In the genomic region with DNA sequence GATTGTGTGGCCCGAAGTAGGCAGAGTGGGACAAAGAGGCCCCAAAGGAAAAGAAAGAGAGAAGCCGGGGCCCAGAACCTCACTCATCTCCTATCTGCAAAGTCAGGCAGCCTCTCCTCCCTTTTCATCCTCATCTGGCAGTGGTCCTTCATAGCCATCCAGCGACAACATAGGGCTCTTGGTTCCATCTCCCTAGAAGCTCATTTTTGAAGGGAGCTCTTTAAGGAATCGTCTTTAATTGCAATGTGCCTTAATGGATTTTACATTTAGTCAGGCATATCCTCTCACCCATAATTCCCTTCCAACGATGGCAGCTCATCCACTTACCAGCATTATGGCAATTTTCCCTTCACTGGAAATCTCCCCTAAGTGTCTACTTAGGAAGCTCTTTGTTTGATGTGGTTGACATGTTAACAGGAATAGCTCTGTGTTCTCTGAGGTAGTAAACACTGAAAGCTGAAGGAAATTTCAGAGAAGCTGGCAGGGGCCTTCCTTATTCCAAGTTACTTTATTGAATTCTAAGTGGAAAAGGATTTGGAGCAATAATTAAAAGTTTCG, we compare ENCODE assay signal across 15 cellular contexts.
A peak's percentile ranks its signal among the peaks of the same experiment; 100 is the strongest.
DNase-seq lines count a peak whose midpoint lies in the region; ATAC-seq and TF ChIP-seq lines count a peak whose summit lies in the region.
"Had no signal": no experiment of that assay in that cellular context is flagged by ENCODE, and none has a peak within 500 bp of the region (broad histone marks: within the 10 kb centered on the region; RNA-seq: fewer than 3 reads in every experiment).

No MANE protein-coding gene starts in this region.

- no peak overlapping the region for H3K4me3 ChIP-seq in GM23338

- no peaks in the 10 kb centered on the region for H3K9me3 Mint-ChIP-seq in GM23338
- peaks cover 8% of the 10 kb centered on the region for H3K9me3 Mint-ChIP-seq in natural killer cell treated with Interleukin-12 subunit alpha and Interleukin-12 subunit beta and Interleukin-15 and Interleukin-18, amount 100 ng/mL, for 72 hours
- H3K9me3 Mint-ChIP-seq: CD8-positive, alpha-beta T cell; H9 had no signal

- H3K27me3 Mint-ChIP-seq in GM23338 (ENCODE audit: insufficient read depth, low read depth, poor library complexity) = peaks cover 5% of the 10 kb centered on the region
- no peaks in the 10 kb centered on the region for H3K27me3 Mint-ChIP-seq in natural killer cell treated with Interleukin-12 subunit alpha and Interleukin-12 subunit beta and Interleukin-15 and Interleukin-18, amount 100 ng/mL, for 72 hours

- no peak overlapping the region for H3K4me2 ChIP-seq in GM23338

- DNase-seq in DMS53 (lab: John Stamatoyannopoulos, UW) (peak; percentile 15), DMS53 treated with DMSO at 0.1 percent for 48 hours (lab: John Stamatoyannopoulos, UW; ENCODE audit: unreplicated experiment) (no peak), GM23338 (ENCODE audit: low spot score) (no peak), NCI-H187 treated with DMSO at 0.1 percent for 48 hours (lab: John Stamatoyannopoulos, UW) (peak; percentile 86), SW480 (ENCODE audit: low spot score) (peak; percentile 16), GM03348 (ENCODE audit: low spot score) (no peak)
- no peak for DNase-seq in stimulated activated naive CD8-positive, alpha-beta T cell treated with anti-CD3 and anti-CD28 coated beads, Interleukin-15, Interleukin-2, amounts not matched to agents 100 U/mL and 50 U/mL, for 24 hours
- no peak for DNase-seq in natural killer cell treated with Interleukin-12 subunit alpha and Interleukin-12 subunit beta and Interleukin-15 and Interleukin-18, amount 100 ng/mL, for 72 hours (ENCODE audit: low spot score)
- DNase-seq: CD8-positive, alpha-beta T cell; COR-L47; DMS79; GOT3; H9 had no signal

- peaks cover 6% of the 10 kb centered on the region for H3K4me1 Mint-ChIP-seq in GM23338
- no peaks in the 10 kb centered on the region for H3K4me1 Mint-ChIP-seq in natural killer cell treated with Interleukin-12 subunit alpha and Interleukin-12 subunit beta and Interleukin-15 and Interleukin-18, amount 100 ng/mL, for 72 hours (ENCODE audit: low read depth in 2 of 2)

- H4K20me1 ChIP-seq in GM23338 (replicated peaks; ENCODE audit: insufficient read depth) = no peaks in the 10 kb centered on the region

- no peaks in the 10 kb centered on the region for H3K36me3 ChIP-seq in GM23338 (ENCODE audit: insufficient read depth)

- no peak for TF ChIP-seq CTCF in GM23338 (conservative IDR thresholded peaks at IDR 0.05; ENCODE audit: low read depth in 2 of 2)

- H3F3A ChIP-seq in GM23338 (replicated peaks; ENCODE audit: low read depth) = no peaks in the 10 kb centered on the region

- H3K27me3 ChIP-seq in GM23338 (ENCODE audit: insufficient read depth) = no peaks in the 10 kb centered on the region

- H2AFZ ChIP-seq in GM23338 = peak overlapping the region; percentile 69; the same call in 1 of the 2 replicates

- no peak overlapping the region for H3K27ac Mint-ChIP-seq in GM23338
- H3K27ac Mint-ChIP-seq in natural killer cell treated with Interleukin-12 subunit alpha and Interleukin-12 subunit beta and Interleukin-15 and Interleukin-18, amount 100 ng/mL, for 72 hours = no peak overlapping the region
- H3K27ac Mint-ChIP-seq: CD8-positive, alpha-beta T cell; H9 had no signal

- H3K79me2 ChIP-seq in GM23338 (replicated peaks; ENCODE audit: insufficient read depth) = no peaks in the 10 kb centered on the region

- H3K27ac ChIP-seq in GM23338 (ENCODE audit: low read depth) = no peak overlapping the region
- H3K27ac ChIP-seq: 22Rv1 had no signal

- peaks cover 6% of the 10 kb centered on the region for H3K4me1 ChIP-seq in GM23338 (ENCODE audit: insufficient read depth)

- no peaks in the 10 kb centered on the region; the same call in 2 of the 3 replicates for H3K36me3 Mint-ChIP-seq in GM23338 (ENCODE audit: low read depth)
- H3K36me3 Mint-ChIP-seq in natural killer cell treated with Interleukin-12 subunit alpha and Interleukin-12 subunit beta and Interleukin-15 and Interleukin-18, amount 100 ng/mL, for 72 hours = no peaks in the 10 kb centered on the region
- H3K36me3 Mint-ChIP-seq: CD14-positive monocyte; CD8-positive, alpha-beta T cell had no signal

- ATAC-seq in GM23338 = no peak
- ATAC-seq in stimulated activated naive CD8-positive, alpha-beta T cell treated with anti-CD3 and anti-CD28 coated beads, Interleukin-15, Interleukin-2, amounts not matched to agents 100 U/mL and 50 U/mL, for 24 hours = no peak
- ATAC-seq in natural killer cell treated with Interleukin-12 subunit alpha and Interleukin-12 subunit beta and Interleukin-15 and Interleukin-18, amount 100 ng/mL, for 72 hours = no peak
- ATAC-seq: CD8-positive, alpha-beta T cell had no signal

- H3K4me3 Mint-ChIP-seq in GM23338 = no peak overlapping the region
- no peak overlapping the region for H3K4me3 Mint-ChIP-seq in natural killer cell treated with Interleukin-12 subunit alpha and Interleukin-12 subunit beta and Interleukin-15 and Interleukin-18, amount 100 ng/mL, for 72 hours
- H3K4me3 Mint-ChIP-seq: CD14-positive monocyte; CD8-positive, alpha-beta T cell; H9 had no signal

- peaks cover 3% of the 10 kb centered on the region for H3K9me2 ChIP-seq in GM23338 (ENCODE audit: insufficient read depth)

TF ChIP-seq in GM23338, 12 proteins besides CTCF, POLR2A, EP300 and RAD21 (continues in another document):
- TF ChIP-seq ZNF331 (CRISPR knock-in tag; IDR thresholded peaks at IDR 0.05; ENCODE audit: low read depth) (no peak), POLR2AphosphoS5 (IDR thresholded peaks at IDR 0.05; ENCODE audit: low read depth) (no peak), EZH2phosphoT487 (IDR thresholded peaks at IDR 0.05; ENCODE audit: unreplicated experiment) (no peak), EZH2 (IDR thresholded peaks at IDR 0.05; ENCODE audit: low read depth, unreplicated experiment) (no peak), NANOG (IDR thresholded peaks at IDR 0.05; ENCODE audit: borderline replicate concordance) (no peak), CREB1 (CRISPR knock-in tag; IDR thresholded peaks at IDR 0.05; ENCODE audit: low read depth) (no peak), ZNF114 (CRISPR knock-in tag; IDR thresholded peaks at IDR 0.05) (no peak), STAT1 (IDR thresholded peaks at IDR 0.05; ENCODE audit: unreplicated experiment) (no peak)
- TF ChIP-seq, protein P1, sequence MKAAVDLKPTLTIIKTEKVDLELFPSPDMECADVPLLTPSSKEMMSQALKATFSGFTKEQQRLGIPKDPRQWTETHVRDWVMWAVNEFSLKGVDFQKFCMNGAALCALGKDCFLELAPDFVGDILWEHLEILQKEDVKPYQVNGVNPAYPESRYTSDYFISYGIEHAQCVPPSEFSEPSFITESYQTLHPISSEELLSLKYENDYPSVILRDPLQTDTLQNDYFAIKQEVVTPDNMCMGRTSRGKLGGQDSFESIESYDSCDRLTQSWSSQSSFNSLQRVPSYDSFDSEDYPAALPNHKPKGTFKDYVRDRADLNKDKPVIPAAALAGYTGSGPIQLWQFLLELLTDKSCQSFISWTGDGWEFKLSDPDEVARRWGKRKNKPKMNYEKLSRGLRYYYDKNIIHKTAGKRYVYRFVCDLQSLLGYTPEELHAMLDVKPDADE (IDR thresholded peaks at IDR 0.05) = no peak
- TF ChIP-seq, protein P2, sequence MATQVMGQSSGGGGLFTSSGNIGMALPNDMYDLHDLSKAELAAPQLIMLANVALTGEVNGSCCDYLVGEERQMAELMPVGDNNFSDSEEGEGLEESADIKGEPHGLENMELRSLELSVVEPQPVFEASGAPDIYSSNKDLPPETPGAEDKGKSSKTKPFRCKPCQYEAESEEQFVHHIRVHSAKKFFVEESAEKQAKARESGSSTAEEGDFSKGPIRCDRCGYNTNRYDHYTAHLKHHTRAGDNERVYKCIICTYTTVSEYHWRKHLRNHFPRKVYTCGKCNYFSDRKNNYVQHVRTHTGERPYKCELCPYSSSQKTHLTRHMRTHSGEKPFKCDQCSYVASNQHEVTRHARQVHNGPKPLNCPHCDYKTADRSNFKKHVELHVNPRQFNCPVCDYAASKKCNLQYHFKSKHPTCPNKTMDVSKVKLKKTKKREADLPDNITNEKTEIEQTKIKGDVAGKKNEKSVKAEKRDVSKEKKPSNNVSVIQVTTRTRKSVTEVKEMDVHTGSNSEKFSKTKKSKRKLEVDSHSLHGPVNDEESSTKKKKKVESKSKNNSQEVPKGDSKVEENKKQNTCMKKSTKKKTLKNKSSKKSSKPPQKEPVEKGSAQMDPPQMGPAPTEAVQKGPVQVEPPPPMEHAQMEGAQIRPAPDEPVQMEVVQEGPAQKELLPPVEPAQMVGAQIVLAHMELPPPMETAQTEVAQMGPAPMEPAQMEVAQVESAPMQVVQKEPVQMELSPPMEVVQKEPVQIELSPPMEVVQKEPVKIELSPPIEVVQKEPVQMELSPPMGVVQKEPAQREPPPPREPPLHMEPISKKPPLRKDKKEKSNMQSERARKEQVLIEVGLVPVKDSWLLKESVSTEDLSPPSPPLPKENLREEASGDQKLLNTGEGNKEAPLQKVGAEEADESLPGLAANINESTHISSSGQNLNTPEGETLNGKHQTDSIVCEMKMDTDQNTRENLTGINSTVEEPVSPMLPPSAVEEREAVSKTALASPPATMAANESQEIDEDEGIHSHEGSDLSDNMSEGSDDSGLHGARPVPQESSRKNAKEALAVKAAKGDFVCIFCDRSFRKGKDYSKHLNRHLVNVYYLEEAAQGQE (IDR thresholded peaks at IDR 0.05; ENCODE audit: unreplicated experiment) = no peak

Comparison
In these comparisons a context has a peak if more than half of its experiments do, and no peak if none do; other contexts are left out.
1. DNase-seq: peak in DMS53 (single experiment), NCI-H187 treated with DMSO at 0.1 percent for 48 hours (single experiment) and SW480 (single experiment); none in DMS53 treated with DMSO at 0.1 percent for 48 hours (single experiment), GM23338 (single experiment), stimulated activated naive CD8-positive, alpha-beta T cell treated with anti-CD3 and anti-CD28 coated beads, Interleukin-15, Interleukin-2, amounts not matched to agents 100 U/mL and 50 U/mL, for 24 hours (single experiment), GM03348 (single experiment) and natural killer cell treated with Interleukin-12 subunit alpha and Interleukin-12 subunit beta and Interleukin-15 and Interleukin-18, amount 100 ng/mL, for 72 hours (single experiment).